8 cellular contexts compared by ENCODE assay signal in the genomic region with DNA sequence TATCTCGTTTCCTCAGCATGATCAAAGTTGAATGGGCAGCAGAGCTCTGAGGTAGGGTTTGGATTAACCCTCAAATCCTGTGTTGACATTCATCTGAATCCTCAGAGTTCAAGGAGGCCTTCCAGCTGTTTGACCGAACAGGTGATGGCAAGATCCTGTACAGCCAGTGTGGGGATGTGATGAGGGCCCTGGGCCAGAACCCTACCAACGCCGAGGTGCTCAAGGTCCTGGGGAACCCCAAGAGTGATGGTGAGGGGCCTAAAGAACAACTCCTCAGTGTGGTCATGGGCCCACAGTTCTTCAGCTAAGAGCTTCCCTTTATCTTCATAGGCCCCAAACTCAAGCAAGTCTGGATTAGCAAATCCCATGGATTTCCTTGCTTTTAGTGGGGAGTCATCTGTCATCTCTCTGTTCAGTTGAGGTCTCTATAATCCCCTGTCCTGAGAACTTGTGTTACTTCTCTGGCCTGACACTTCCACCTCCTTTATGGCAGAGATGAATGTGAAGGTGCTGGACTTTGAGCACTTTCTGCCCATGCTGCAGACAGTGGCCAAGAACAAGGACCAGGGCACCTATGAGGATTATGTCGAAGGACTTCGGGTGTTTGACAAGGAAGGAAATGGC. TPM values are rescaled to one million over a fixed set of nuclear protein-coding genes. Genes with fewer than 3 reads are reported as not detected.
DNase-seq lines count a peak whose midpoint lies in the region; ATAC-seq, FAIRE-seq and TF ChIP-seq lines count a peak whose summit lies in the region.

No MANE protein-coding gene starts in this region.

- POLR2A ChIA-PET in A549 (lab: Yijun Ruan, JAX), result interaction anchor here (1.6 to 2.1 kb wide), 4 partner anchors 28 to 41 kb away, joined by 7 to 16 read pairs (median 10); a partner anchor contains a TSS

- no peaks in the 10 kb centered on the region for H3K9me3 Mint-ChIP-seq in central memory CD8-positive, alpha-beta T cell

- WGBS in A549 (ENCODE audit: missing lambda C conversion rate), result 33% methylated on average over 6 of the region's 6 CpGs
- 66% methylated on average over 6 of the region's 6 CpGs for WGBS in HUES64

- no peaks in the 10 kb centered on the region for H3K27me3 Mint-ChIP-seq in central memory CD8-positive, alpha-beta T cell

- no peak for DNase-seq in A549 (ENCODE audit: low read depth in 1 of 2, low spot score in 1 of 2)
- no peak for DNase-seq in central memory CD8-positive, alpha-beta T cell (ENCODE audit: low spot score in 2 of 2)
- DNase-seq in NCI-H2196 treated with DMSO at 0.1 percent for 48 hours (lab: John Stamatoyannopoulos, UW; ENCODE audit: unreplicated experiment), result no peak
- no peak for DNase-seq in central memory CD4-positive, alpha-beta T cell
- no peak for DNase-seq in NAMALWA (ENCODE audit: low spot score)

- CTCF ChIA-PET in A549 (lab: Yijun Ruan, JAX), result interaction anchor here (2.5 to 10.2 kb wide), 4 partner anchors 23 to 41 kb away, joined by 7 to 98 read pairs (median 56); a partner anchor contains a TSS

- TF ChIP-seq EP300 in A549 (IDR thresholded peaks at IDR 0.05), result no peak

- H3K4me2 ChIP-seq in A549, result peak overlapping the region; percentile 94

- FAIRE-seq in A549 (lab: Jason Lieb, UNC), result no peak

- H3K27ac ChIP-seq in A549 (peak overlapping the region; percentile 90 to 97), HUES64 (ENCODE audit: low read depth, low read length) (peak overlapping the region; percentile 86)

- H3K4me3 ChIP-seq in A549 (peak overlapping the region; percentile 74), HUES64 (ENCODE audit: low read length) (peak overlapping the region; percentile 94), mucosa of stomach (ENCODE audit: low read length) (peak overlapping the region; percentile 95)

- H3K4me1 ChIP-seq in A549 (peaks cover 35% of the 10 kb centered on the region), HUES64 (ENCODE audit: insufficient read depth, low read length) (peaks cover 38% of the 10 kb centered on the region), mucosa of stomach (ENCODE audit: control insufficient read depth, insufficient read depth, low read length) (peaks cover 27% of the 10 kb centered on the region)

- H3K9ac ChIP-seq in HUES64 (ENCODE audit: low read depth, low read length), result peak overlapping the region; percentile 97
- peak overlapping the region; percentile 100 for H3K9ac ChIP-seq in mucosa of stomach (ENCODE audit: low read length)

- peak overlapping the region; percentile 94 for H3K27ac Mint-ChIP-seq in central memory CD8-positive, alpha-beta T cell (ENCODE audit: low read depth)

- TF ChIP-seq RAD21 in A549 (conservative IDR thresholded peaks at IDR 0.05 in 1 of 2, IDR thresholded peaks at IDR 0.05 in 1 of 2), result no peak

- no peak for TF ChIP-seq CTCF in A549 (IDR thresholded peaks at IDR 0.05)

- ATAC-seq in A549 (no peak), GM19351 (IDR thresholded peaks at IDR 0.05; ENCODE audit: unreplicated experiment) (no peak)
- no peak for ATAC-seq in central memory CD8-positive, alpha-beta T cell (replicated peaks; ENCODE audit: extremely low read depth, poor library complexity, severe bottlenecking)

- H3K27me3 ChIP-seq in HUES64 (ENCODE audit: insufficient read depth, low read length), result no peaks in the 10 kb centered on the region
- H3K27me3 ChIP-seq in mucosa of stomach (ENCODE audit: control insufficient read depth, insufficient read depth, low read length), result no peaks in the 10 kb centered on the region

- no peak for TF ChIP-seq POLR2A in A549 (IDR thresholded peaks at IDR 0.05; ENCODE audit: low read length)

- H3K36me3 ChIP-seq in HUES64 (ENCODE audit: insufficient read depth, low read length) (peaks cover 67% of the 10 kb centered on the region), mucosa of stomach (ENCODE audit: control insufficient read depth, insufficient read depth, low read length) (peaks cover 29% of the 10 kb centered on the region)

- H3K4me3 Mint-ChIP-seq in central memory CD8-positive, alpha-beta T cell, result peak overlapping the region; percentile 94

- no peaks in the 10 kb centered on the region for H3K9me3 ChIP-seq in A549
- no peaks in the 10 kb centered on the region for H3K9me3 ChIP-seq in HUES64 (ENCODE audit: insufficient read depth, low read depth, low read length)
- no peaks in the 10 kb centered on the region for H3K9me3 ChIP-seq in mucosa of stomach (ENCODE audit: control insufficient read depth, low read length)

- peaks cover 49% of the 10 kb centered on the region for H3K36me3 Mint-ChIP-seq in central memory CD8-positive, alpha-beta T cell (ENCODE audit: insufficient read depth)

- peaks cover 54% of the 10 kb centered on the region for H3K4me1 Mint-ChIP-seq in central memory CD8-positive, alpha-beta T cell

TF ChIP-seq in A549, 52 proteins besides CTCF, POLR2A, EP300 and RAD21:
- no peak for TF ChIP-seq ZFP36 (IDR thresholded peaks at IDR 0.05; ENCODE audit: borderline replicate concordance, partially characterized antibody)
- TF ChIP-seq ZNF302 (CRISPR knock-in tag; IDR thresholded peaks at IDR 0.05), result no peak
- TF ChIP-seq JUN (IDR thresholded peaks at IDR 0.05), result peak in 1 of 2 experiments; percentile 19; a peak in 1 of 5 replicates

RNA-seq across cellular contexts. Expression of a gene that starts 1.4 kb away (rescaled TPM):
- polyA plus RNA-seq in A549 (2011; rRNA removed) (2,280 and 2,307 TPM in 2 replicates), A549 (2017; fragmentation: RNase III; extraction: RNeasy Plus Mini Kit Qiagen cat#74134 plus additional on column Dnase treatment) (3,268 to 3,485 TPM (median 3,270 TPM) in 3 replicates)
- polyA plus RNA-seq in A549 (2012; cell fraction: cytosol; rRNA removed), result 3,071 and 4,505 TPM in 2 replicates
- polyA plus RNA-seq in A549 (2012; cell fraction: nucleus; rRNA removed), result 1,396 and 2,143 TPM in 2 replicates
- 519 and 631 TPM in 2 replicates for polyA minus RNA-seq in A549 (2011; rRNA and poly(A)+ RNA removed)
- 1,204 TPM for polyA plus RNA-seq in HUES64 (2013, experiment 1 of 2)
- polyA plus RNA-seq in HUES64 (2013, experiment 2 of 2), result 1,131 TPM

RNA-seq across cellular contexts. Expression of a gene that starts 7.2 kb away (rescaled TPM):
- polyA plus RNA-seq in A549 (2011; rRNA removed) (48.2 and 67.0 TPM in 2 replicates), A549 (2017; fragmentation: RNase III; extraction: RNeasy Plus Mini Kit Qiagen cat#74134 plus additional on column Dnase treatment) (68.6 to 92.7 TPM (median 83.9 TPM) in 3 replicates)
- 63.4 and 78.3 TPM in 2 replicates for polyA plus RNA-seq in A549 (2012; cell fraction: cytosol; rRNA removed)
- 30.2 and 41.3 TPM in 2 replicates for polyA plus RNA-seq in A549 (2012; cell fraction: nucleus; rRNA removed)
- 21.6 and 24.3 TPM in 2 replicates for polyA minus RNA-seq in A549 (2011; rRNA and poly(A)+ RNA removed)
- 119 TPM for polyA plus RNA-seq in HUES64 (2013, experiment 1 of 2)
- 134 TPM for polyA plus RNA-seq in HUES64 (2013, experiment 2 of 2)

RNA-seq across cellular contexts. Expression of a gene that starts 29.7 kb away (rescaled TPM):
- polyA plus RNA-seq in A549 (2011; rRNA removed) (83.9 and 109 TPM in 2 replicates), A549 (2017; fragmentation: RNase III; extraction: RNeasy Plus Mini Kit Qiagen cat#74134 plus additional on column Dnase treatment) (48.9 to 57.1 TPM (median 51.9 TPM) in 3 replicates)
- 38.0 and 45.4 TPM in 2 replicates for polyA plus RNA-seq in A549 (2012; cell fraction: cytosol; rRNA removed)
- 95.2 and 106 TPM in 2 replicates for polyA plus RNA-seq in A549 (2012; cell fraction: nucleus; rRNA removed)
- 107 and 130 TPM in 2 replicates for polyA minus RNA-seq in A549 (2011; rRNA and poly(A)+ RNA removed)
- 39.9 TPM for polyA plus RNA-seq in HUES64 (2013, experiment 1 of 2)
- polyA plus RNA-seq in HUES64 (2013, experiment 2 of 2), result 50.6 TPM

RNA-seq across cellular contexts. Expression of a gene that starts 31.5 kb away (rescaled TPM):
- polyA plus RNA-seq in A549 (2011; rRNA removed) (72.4 and 91.6 TPM in 2 replicates), A549 (2017; fragmentation: RNase III; extraction: RNeasy Plus Mini Kit Qiagen cat#74134 plus additional on column Dnase treatment) (51.4 to 54.2 TPM (median 51.6 TPM) in 3 replicates)
- polyA plus RNA-seq in A549 (2012; cell fraction: cytosol; rRNA removed), result 54.6 and 74.3 TPM in 2 replicates
- polyA plus RNA-seq in A549 (2012; cell fraction: nucleus; rRNA removed), result 246 and 261 TPM in 2 replicates
- polyA minus RNA-seq in A549 (2011; rRNA and poly(A)+ RNA removed), result 190 and 196 TPM in 2 replicates
- polyA plus RNA-seq in HUES64 (2013, experiment 1 of 2), result 72.0 TPM
- polyA plus RNA-seq in HUES64 (2013, experiment 2 of 2), result 70.5 TPM

RNA-seq across cellular contexts. Expression of a gene that starts 41.5 kb away (rescaled TPM):
- 2.1 and 2.7 TPM in 2 replicates for polyA plus RNA-seq in A549 (2011; rRNA removed)
- polyA plus RNA-seq in A549 (2012; cell fraction: cytosol; rRNA removed), result 1.0 and 1.1 TPM in 2 replicates
- polyA plus RNA-seq in A549 (2012; cell fraction: nucleus; rRNA removed), result 1.5 and 1.9 TPM in 2 replicates
- polyA plus RNA-seq in A549 (2017; fragmentation: RNase III; extraction: RNeasy Plus Mini Kit Qiagen cat#74134 plus additional on column Dnase treatment), result 2.3 to 3.2 TPM (median 2.7 TPM) in 3 replicates
- 11.1 TPM in 2 replicates for polyA minus RNA-seq in A549 (2011; rRNA and poly(A)+ RNA removed)
- polyA plus RNA-seq in HUES64 (2013, experiment 1 of 2), result 3.6 TPM
- polyA plus RNA-seq in HUES64 (2013, experiment 2 of 2), result 3.9 TPM
